ENCODE assay signal across 18 cellular contexts in the genomic region with DNA sequence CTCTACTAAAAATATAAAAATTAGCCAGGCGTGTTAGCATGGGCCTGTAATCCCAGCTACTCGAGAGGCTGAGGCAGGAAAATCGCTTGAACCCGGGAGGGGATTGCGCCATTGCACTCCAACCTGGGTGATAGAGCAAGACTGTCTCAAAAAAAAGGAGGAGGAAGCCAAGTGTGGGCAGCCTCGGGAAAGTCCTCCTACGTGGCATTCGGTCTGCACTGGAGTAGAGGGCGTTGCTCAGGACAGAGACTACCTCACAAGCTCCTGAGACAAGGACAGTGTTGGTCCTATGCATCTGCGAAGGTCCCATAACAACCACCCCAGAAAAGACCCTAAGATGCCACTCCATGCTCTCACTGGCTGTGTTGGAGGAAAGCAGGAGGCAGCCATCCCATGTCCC. TPM values are rescaled to one million over a fixed set of nuclear protein-coding genes. Genes with fewer than 3 reads are reported as not detected.
DNase-seq lines count a peak whose midpoint lies in the region; FAIRE-seq and TF ChIP-seq lines count a peak whose summit lies in the region.
"Had no signal": no experiment of that assay in that cellular context is flagged by ENCODE, and none has a peak within 500 bp of the region (broad histone marks: within the 10 kb centered on the region; RNA-seq: fewer than 3 reads in every experiment).

No MANE protein-coding gene starts in this region.

- CTCF ChIA-PET in endothelial cell of umbilical vein (lab: Charles Lee): interaction anchor here (0.7 to 3.5 kb wide), 6 partner anchors 8 to 22 kb away, joined by 4 to 14 read pairs (median 6); partner anchors contain the start of gene SERPINE1

- peaks cover 3% of the 10 kb centered on the region for H3K79me2 ChIP-seq in endothelial cell of umbilical vein (ENCODE audit: control insufficient read depth, insufficient read depth, low read length)

- TF ChIP-seq EP300 in ovary (IDR thresholded peaks at IDR 0.05): no peak

- peak overlapping the region; percentile 95 for H3K27ac ChIP-seq in endothelial cell of umbilical vein (ENCODE audit: insufficient read depth, low read depth, low read length)
- peak overlapping the region; percentile 21 to 63 for H3K27ac ChIP-seq in ovary

- H2AFZ ChIP-seq in endothelial cell of umbilical vein (ENCODE audit: low read depth, low read length): no peak overlapping the region

- dilution Hi-C loops in endothelial cell of umbilical vein (cut with MboI; ENCODE audit: extremely low pct_ligation_motif_present, low sequenced_read_pairs): no loop called here

- FAIRE-seq in endothelial cell of umbilical vein (lab: Jason Lieb, UNC): no peak

- H3K9me3 ChIP-seq in endothelial cell of umbilical vein (replicated peaks; ENCODE audit: control insufficient read depth, insufficient read depth, low read length) (no peaks in the 10 kb centered on the region), ovary (no peaks in the 10 kb centered on the region)

- BruUV-seq in endothelial cell of umbilical vein (replicated peaks; lab: Mats Ljungman, UMichigan): TSS peak; percentile 40

- WGBS in ovary, 3 donors: 63 to 73% (median 72%) methylated on average over 10 of the region's 10 CpGs

- H3K27me3 ChIP-seq in endothelial cell of umbilical vein (ENCODE audit: control insufficient read depth in 2 of 2, insufficient read depth in 2 of 2, low read length in 2 of 2): no peaks in the 10 kb centered on the region
- H3K27me3 ChIP-seq in ovary: no peaks in the 10 kb centered on the region

- H3K36me3 ChIP-seq in endothelial cell of umbilical vein (ENCODE audit: control insufficient read depth in 2 of 2, extremely low read depth in 1 of 2, insufficient read depth in 2 of 2, low read length in 2 of 2): no peaks in the 10 kb centered on the region
- no peaks in the 10 kb centered on the region for H3K36me3 ChIP-seq in ovary

- H3K4me3 ChIP-seq in endothelial cell of umbilical vein (replicated peaks in 1 of 3; ENCODE audit: insufficient read depth in 1 of 3, low read depth in 1 of 3, low read length in 3 of 3) (no peak overlapping the region), ovary (no peak overlapping the region)

- H3K4me2 ChIP-seq in endothelial cell of umbilical vein (ENCODE audit: insufficient read depth, low read length): no peak overlapping the region

- intact Hi-C loops in endothelial cell of umbilical vein (cut with micrococcal nuclease): loop anchor here (1.0 kb wide), 1 partner anchor 9 kb away; no protein-coding TSS in a partner anchor
- intact Hi-C loops in ovary (cut with DNase I): no loop called here

- TF ChIP-seq CTCF in endothelial cell of umbilical vein (IDR thresholded peaks at IDR 0.05; ENCODE audit: extremely low read depth in 1 of 2, insufficient read depth in 1 of 2, low read depth in 1 of 2, low read length in 2 of 2) (no peak), ovary (IDR thresholded peaks at IDR 0.05) (no peak)

- peak; percentile 88 for DNase-seq in Daoy (ENCODE audit: low read depth)
- DNase-seq in M059J (ENCODE audit: low read depth): peak; percentile 65
- DNase-seq in endothelial cell of umbilical vein (ENCODE audit: low read depth, low spot score): no peak
- DNase-seq in ovary: no peak
- DNase-seq in D341Med (ENCODE audit: low spot score): no peak
- DNase-seq in AG08396 (ENCODE audit: low spot score): no peak
- no peak for DNase-seq in NCI-H1930 (lab: John Stamatoyannopoulos, UW)
- no peak for DNase-seq in activated naive CD4-positive, alpha-beta T cell (lab: John Stamatoyannopoulos, UW)
- DNase-seq: activated B cell treated with CpG ODN at 0.5 μM for 24 hours; activated naive CD4-positive, alpha-beta T cell treated with anti-CD3 and anti-CD28 coated beads, Interleukin-2, amount 50 U/mL, for 16 hours; caudate nucleus; naive thymus-derived CD4-positive, alpha-beta T cell; NCI-H2081; NCI-H69; stimulated activated CD4-positive, alpha-beta T cell treated with anti-CD3 and anti-CD28 coated beads, Interleukin-4, amount 100 ng/mL, for 24 hours; T-helper 1 cell had no signal

- peak overlapping the region; percentile 76 for H3K9ac ChIP-seq in endothelial cell of umbilical vein (replicated peaks; ENCODE audit: extremely low read depth, insufficient read depth, low read length)

- H4K20me1 ChIP-seq in endothelial cell of umbilical vein (replicated peaks; ENCODE audit: control insufficient read depth, extremely low read depth, insufficient read depth, low read length): no peaks in the 10 kb centered on the region

- TF ChIP-seq POLR2A in endothelial cell of umbilical vein (IDR thresholded peaks at IDR 0.05; ENCODE audit: low read depth, low read length) (no peak), ovary (IDR thresholded peaks at IDR 0.05) (no peak)

- POLR2A ChIA-PET in endothelial cell of umbilical vein (lab: Charles Lee): interaction anchor here (0.6 to 3.6 kb wide), 8 partner anchors 8 to 17 kb away, joined by 3 to 50 read pairs (median 8); partner anchors contain the start of gene SERPINE1

- no peaks in the 10 kb centered on the region for H3K9me1 ChIP-seq in endothelial cell of umbilical vein (replicated peaks; ENCODE audit: control insufficient read depth, extremely low read depth, insufficient read depth, low read length)

- H3K4me1 ChIP-seq in endothelial cell of umbilical vein (ENCODE audit: control insufficient read depth, extremely low read depth, insufficient read depth, low read length) (peaks cover 52% of the 10 kb centered on the region), ovary (ENCODE audit: insufficient read depth) (peaks cover 17% of the 10 kb centered on the region)

TF ChIP-seq in endothelial cell of umbilical vein, 7 proteins besides CTCF, POLR2A, EP300 and RAD21 (continues in another document):
- TF ChIP-seq JUN (IDR thresholded peaks at IDR 0.05; ENCODE audit: borderline replicate concordance, insufficient read depth, insufficient read length, low read depth) (no peak), MAX (IDR thresholded peaks at IDR 0.05; ENCODE audit: insufficient read depth, insufficient read length) (no peak), POLR2AphosphoS5 (IDR thresholded peaks at IDR 0.05; ENCODE audit: insufficient read depth, low read depth, low read length) (no peak)

RNA-seq across cellular contexts. Expression of gene SERPINE1, which starts 10.0 kb away (rescaled TPM):
- 674 and 845 TPM in 2 replicates for total RNA-seq in Daoy (2014; rRNA removed; shearing (Covaris generic))
- 102 and 119 TPM in 2 replicates for total RNA-seq in M059J (2014; rRNA removed; shearing (Covaris generic))
- total RNA-seq in endothelial cell of umbilical vein (2,296 and 2,645 TPM in 2 replicates), ovary (10 to 100 TPM in 6 of 7 donors, 1 to 10 TPM in 1; 4.0 to 81.6 (median 20.9) TPM)
- polyA plus RNA-seq in endothelial cell of umbilical vein (4,637 and 5,683 TPM in 2 replicates), ovary (10 to 100 TPM; 13.1 to 19.9 TPM)
- 3,941 and 4,610 TPM in 2 replicates for polyA plus RNA-seq in endothelial cell of umbilical vein (2011; cell fraction: cytosol; rRNA removed)
- 2,230 and 2,366 TPM in 2 replicates for polyA plus RNA-seq in endothelial cell of umbilical vein (2011; cell fraction: nucleus; rRNA removed)
- 3,488 and 3,747 TPM in 2 replicates for polyA plus RNA-seq in endothelial cell of umbilical vein (2012)
- polyA minus RNA-seq in endothelial cell of umbilical vein: 3,663 and 4,731 TPM in 2 replicates
- polyA minus RNA-seq in endothelial cell of umbilical vein (2011; cell fraction: cytosol; rRNA and poly(A)+ RNA removed): 2.8 TPM
- 786 and 802 TPM in 2 replicates for polyA minus RNA-seq in endothelial cell of umbilical vein (2011; cell fraction: nucleus; rRNA and poly(A)+ RNA removed)
- total RNA-seq: activated B cell treated with CpG ODN at 0.5 μM for 24 hours had no signal
- polyA plus RNA-seq: naive thymus-derived CD4-positive, alpha-beta T cell had no signal

RNA-seq across cellular contexts. Expression of gene TRIM56, which starts 31.6 kb away (rescaled TPM):
- 9.8 and 12.6 TPM in 2 replicates for total RNA-seq in Daoy (2014; rRNA removed; shearing (Covaris generic))
- total RNA-seq in M059J (2014; rRNA removed; shearing (Covaris generic)): 4.2 and 11.9 TPM in 2 replicates
- total RNA-seq in endothelial cell of umbilical vein (21.8 and 25.1 TPM in 2 replicates), ovary (10 to 100 TPM; 18.2 to 77.4 (median 48.5) TPM)
- polyA plus RNA-seq in endothelial cell of umbilical vein (1.9 and 2.3 TPM in 2 replicates), ovary (10 to 100 TPM; 19.4 to 27.5 TPM)
- 2.6 and 3.3 TPM in 2 replicates for polyA plus RNA-seq in endothelial cell of umbilical vein (2011; cell fraction: cytosol; rRNA removed)
- polyA plus RNA-seq in endothelial cell of umbilical vein (2011; cell fraction: nucleus; rRNA removed): 8.6 and 10.1 TPM in 2 replicates
- 6.5 and 7.6 TPM in 2 replicates for polyA plus RNA-seq in endothelial cell of umbilical vein (2012)
- polyA minus RNA-seq in endothelial cell of umbilical vein: 10.9 and 17.3 TPM in 2 replicates
- polyA minus RNA-seq in endothelial cell of umbilical vein (2011; cell fraction: cytosol; rRNA and poly(A)+ RNA removed): 6.0 TPM
- polyA minus RNA-seq in endothelial cell of umbilical vein (2011; cell fraction: nucleus; rRNA and poly(A)+ RNA removed): 6.4 and 7.9 TPM in 2 replicates

RNA-seq across cellular contexts. Expression of gene AP1S1, which starts 37.4 kb away (rescaled TPM):
- total RNA-seq in Daoy (2014; rRNA removed; shearing (Covaris generic)): 320 and 364 TPM in 2 replicates
- total RNA-seq in M059J (2014; rRNA removed; shearing (Covaris generic)): 97.2 and 106 TPM in 2 replicates
- 70.9 and 93.3 TPM in 2 replicates for total RNA-seq in endothelial cell of umbilical vein
- polyA plus RNA-seq in endothelial cell of umbilical vein: 82.8 and 106 TPM in 2 replicates
- polyA plus RNA-seq in endothelial cell of umbilical vein (2011; cell fraction: cytosol; rRNA removed): 139 and 140 TPM in 2 replicates
- polyA plus RNA-seq in endothelial cell of umbilical vein (2011; cell fraction: nucleus; rRNA removed): 68.1 and 78.9 TPM in 2 replicates
- 127 and 166 TPM in 2 replicates for polyA plus RNA-seq in endothelial cell of umbilical vein (2012)
- 67.4 and 70.2 TPM in 2 replicates for polyA minus RNA-seq in endothelial cell of umbilical vein
- 37.6 TPM for polyA minus RNA-seq in endothelial cell of umbilical vein (2011; cell fraction: cytosol; rRNA and poly(A)+ RNA removed)
- 7.4 and 8.7 TPM in 2 replicates for polyA minus RNA-seq in endothelial cell of umbilical vein (2011; cell fraction: nucleus; rRNA and poly(A)+ RNA removed)
- total RNA-seq in ovary: 10 to 100 TPM; 17.4 to 32.0 (median 25.5) TPM
- 10 to 100 TPM; 35.2 to 54.9 TPM for polyA plus RNA-seq in ovary

RNA-seq across cellular contexts. Expression of gene VGF, which starts 48.5 kb away (rescaled TPM):
- 6.5 and 10.3 TPM in 2 replicates for total RNA-seq in Daoy (2014; rRNA removed; shearing (Covaris generic))
- total RNA-seq in M059J (2014; rRNA removed; shearing (Covaris generic)): 0.20 TPM in 1 of 2 replicates, not detected in the other
- not detected in 2 replicates for total RNA-seq in endothelial cell of umbilical vein
- polyA plus RNA-seq in endothelial cell of umbilical vein: 0.03 TPM in 1 of 2 replicates, not detected in the other
- polyA plus RNA-seq in endothelial cell of umbilical vein (2011; cell fraction: cytosol; rRNA removed): not detected in 2 replicates
- not detected in 2 replicates for polyA plus RNA-seq in endothelial cell of umbilical vein (2011; cell fraction: nucleus; rRNA removed)
- polyA plus RNA-seq in endothelial cell of umbilical vein (2012): not detected in 2 replicates
- polyA minus RNA-seq in endothelial cell of umbilical vein: not detected in 2 replicates
- polyA minus RNA-seq in endothelial cell of umbilical vein (2011; cell fraction: cytosol; rRNA and poly(A)+ RNA removed): not detected
- polyA minus RNA-seq in endothelial cell of umbilical vein (2011; cell fraction: nucleus; rRNA and poly(A)+ RNA removed): not detected in 2 replicates
- under 1 TPM in 1 of 7 donors, not detected in 6; 0.20 TPM for total RNA-seq in ovary
- under 1 TPM in 1 of 2 donors, not detected in 1; 0.04 TPM for polyA plus RNA-seq in ovary
- total RNA-seq: left cardiac atrium, urinary bladder had no signal
- polyA plus RNA-seq: naive thymus-derived CD4-positive, alpha-beta T cell had no signal

Comparison
In these comparisons a context has a peak if more than half of its experiments do, and no peak if none do; other contexts are left out.
1. DNase-seq: peak in Daoy (single experiment) and M059J (single experiment); none in endothelial cell of umbilical vein (single experiment), ovary (0 of 5), D341Med (single experiment), AG08396 (single experiment), NCI-H1930 (0 of 2) and activated naive CD4-positive, alpha-beta T cell (0 of 4).